ENCODE assay signal across 9 cellular contexts in genomic region chr2:172106128-172106961, GRCh38. TPM values are rescaled to one million over a fixed set of nuclear protein-coding genes. Genes with fewer than 3 reads are reported as not detected.
DNase-seq lines count a peak whose midpoint lies in the region; ATAC-seq and TF ChIP-seq lines count a peak whose summit lies in the region.
"Had no signal": no experiment of that assay in that cellular context is flagged by ENCODE, and none has a peak within 500 bp of the region (broad histone marks: within the 10 kb centered on the region; RNA-seq: fewer than 3 reads in every experiment).

No MANE protein-coding gene starts in this region.

- H3K27me3 Mint-ChIP-seq in T-helper 1 cell treated with Interleukin-12 subunit alpha and Interleukin-12 subunit beta and Interleukin-4 antibody, amounts not matched to agents 30 μg/mL and 1 μg/mL, for 36 hours (ENCODE audit: low read depth) = peaks cover 81% of the 10 kb centered on the region
- H3K27me3 Mint-ChIP-seq in brain = peaks cover 72% of the 10 kb centered on the region

- H3K27ac Mint-ChIP-seq in T-helper 1 cell treated with Interleukin-12 subunit alpha and Interleukin-12 subunit beta and Interleukin-4 antibody, amounts not matched to agents 30 μg/mL and 1 μg/mL, for 36 hours = no peak overlapping the region
- peak overlapping the region in 1 of 5 experiments; percentile 48 for H3K27ac Mint-ChIP-seq in brain

- H3K4me1 ChIP-seq in NT2/D1 (ENCODE audit: insufficient read depth, insufficient read length) = peaks cover 10% of the 10 kb centered on the region

- no peak for DNase-seq in T-helper 1 cell
- no peak for DNase-seq in NT2/D1 (ENCODE audit: low read depth, low spot score)
- DNase-seq in left kidney (ENCODE audit: low read depth, low spot score) = peak; percentile 77
- no peak for DNase-seq in NCI-H1048 (lab: John Stamatoyannopoulos, UW)

- peak overlapping the region; percentile 52 for H3K9ac ChIP-seq in NT2/D1 (ENCODE audit: insufficient read length, low read depth)

- peaks cover 61% of the 10 kb centered on the region for H3K27me3 ChIP-seq in NT2/D1 (ENCODE audit: insufficient read depth, insufficient read length)

- peak overlapping the region; percentile 41 for H3K4me3 ChIP-seq in NT2/D1 (ENCODE audit: insufficient read length, low read depth)

- H3K9me3 Mint-ChIP-seq in T-helper 1 cell treated with Interleukin-12 subunit alpha and Interleukin-12 subunit beta and Interleukin-4 antibody, amounts not matched to agents 30 μg/mL and 1 μg/mL, for 36 hours = no peaks in the 10 kb centered on the region
- peaks cover 0 to 8% (median 5%) of the 10 kb centered on the region in 5 experiments for H3K9me3 Mint-ChIP-seq in brain
- H3K9me3 Mint-ChIP-seq: activated naive CD4-positive, alpha-beta T cell treated with anti-CD3 and anti-CD28 coated beads, Interleukin-2, amount 50 U/mL, for 24 hours had no signal

- no peaks in the 10 kb centered on the region for H3K36me3 ChIP-seq in NT2/D1 (ENCODE audit: insufficient read depth, insufficient read length, low read length)

- H3K9me3 ChIP-seq in NT2/D1 (ENCODE audit: insufficient read depth, low read length) = no peaks in the 10 kb centered on the region

- H3K4me3 Mint-ChIP-seq in T-helper 1 cell treated with Interleukin-12 subunit alpha and Interleukin-12 subunit beta and Interleukin-4 antibody, amounts not matched to agents 30 μg/mL and 1 μg/mL, for 36 hours = peak overlapping the region; percentile 64
- peak overlapping the region; percentile 68 to 79 (median 77) for H3K4me3 Mint-ChIP-seq in brain
- H3K4me3 Mint-ChIP-seq: activated naive CD4-positive, alpha-beta T cell treated with anti-CD3 and anti-CD28 coated beads, Interleukin-2, amount 50 U/mL, for 24 hours had no signal

- ATAC-seq in GM18873 (IDR thresholded peaks at IDR 0.05; ENCODE audit: low FRiP score, unreplicated experiment) (no peak), HG02938 (IDR thresholded peaks at IDR 0.05; ENCODE audit: unreplicated experiment) (no peak)

- H3K36me3 Mint-ChIP-seq in T-helper 1 cell treated with Interleukin-12 subunit alpha and Interleukin-12 subunit beta and Interleukin-4 antibody, amounts not matched to agents 30 μg/mL and 1 μg/mL, for 36 hours (ENCODE audit: low read depth) = peaks cover 7% of the 10 kb centered on the region
- H3K36me3 Mint-ChIP-seq in brain = no peaks in the 10 kb centered on the region

- peaks cover 27% of the 10 kb centered on the region for H3K4me1 Mint-ChIP-seq in T-helper 1 cell treated with Interleukin-12 subunit alpha and Interleukin-12 subunit beta and Interleukin-4 antibody, amounts not matched to agents 30 μg/mL and 1 μg/mL, for 36 hours (ENCODE audit: low read depth)
- H3K4me1 Mint-ChIP-seq in brain = peaks cover 40% of the 10 kb centered on the region

- TF ChIP-seq CTCF in brain (conservative IDR thresholded peaks at IDR 0.05) = peak in 1 of 2 experiments; percentile 60

RNA-seq across cellular contexts. Expression of gene DLX2, which starts 3.6 kb away (rescaled TPM):
- polyA plus RNA-seq in brain (ENCODE audit: insufficient read depth, low read depth, low replicate concordance) = 0.17 TPM

RNA-seq across cellular contexts. Expression of gene DLX1, which starts 21.0 kb away (rescaled TPM):
- polyA plus RNA-seq in brain (ENCODE audit: insufficient read depth, low read depth, low replicate concordance) = 0.63 TPM
